23 cellular contexts compared by ENCODE assay signal in the genomic region with DNA sequence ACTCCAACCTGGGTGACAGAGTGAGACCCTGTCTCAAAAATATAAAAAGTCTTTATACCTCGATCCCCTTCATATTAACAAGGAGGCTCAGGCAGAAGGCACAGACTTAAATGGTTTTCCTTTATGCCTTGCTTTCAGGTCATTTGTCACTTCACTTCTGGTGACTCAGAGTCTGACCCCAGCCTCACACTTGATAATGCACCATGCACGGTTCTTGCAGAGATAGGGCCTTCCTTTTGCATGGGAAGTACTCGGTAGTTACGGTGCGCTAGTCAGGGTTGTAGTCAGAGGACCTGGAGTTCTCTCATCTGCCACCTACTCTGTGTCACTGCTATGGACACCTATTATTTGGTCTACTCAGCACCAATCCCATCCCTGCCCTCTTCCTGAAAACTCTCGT.
"Had no signal": no experiment of that assay in that cellular context is flagged by ENCODE, and none has a peak within 500 bp of the region (broad histone marks: within the 10 kb centered on the region; RNA-seq: fewer than 3 reads in every experiment).

No MANE protein-coding gene starts in this region.

- H3K4me3 Mint-ChIP-seq: activated CD8-positive, alpha-beta T cell treated with anti-CD3 and anti-CD28 coated beads, Interleukin-2, amount 10 ng/mL, durations not matched to agents 7 days and 5 days; activated naive CD8-positive, alpha-beta T cell treated with anti-CD3 and anti-CD28 coated beads, Interleukin-2, amount 10 ng/mL, durations not matched to agents 7 days and 5 days; T-helper 17 cell; WTC11 had no signal

- H3K36me3 Mint-ChIP-seq: activated naive CD8-positive, alpha-beta T cell treated with anti-CD3 and anti-CD28 coated beads, Interleukin-2, amount 10 ng/mL, durations not matched to agents 7 days and 5 days; WTC11 had no signal

- H3K4me1 Mint-ChIP-seq: activated naive CD8-positive, alpha-beta T cell treated with anti-CD3 and anti-CD28 coated beads, Interleukin-2, amount 10 ng/mL, durations not matched to agents 7 days and 5 days had no signal

- ATAC-seq: activated CD8-positive, alpha-beta T cell treated with anti-CD3 and anti-CD28 coated beads, Interleukin-2, amount 10 ng/mL, durations not matched to agents 7 days and 5 days; T-helper 17 cell; WTC11 had no signal

- H3K27ac Mint-ChIP-seq: activated CD8-positive, alpha-beta T cell treated with anti-CD3 and anti-CD28 coated beads, Interleukin-2, amount 10 ng/mL, durations not matched to agents 7 days and 5 days; activated naive CD8-positive, alpha-beta T cell treated with anti-CD3 and anti-CD28 coated beads, Interleukin-2, amount 10 ng/mL, durations not matched to agents 7 days and 5 days; T-helper 17 cell; WTC11 had no signal

- DNase-seq: activated CD4-positive, alpha-beta T cell treated with anti-CD3 and anti-CD28 coated beads for 48 hours; activated CD4-positive, alpha-beta T cell treated with anti-CD3 and anti-CD28 coated beads, Interleukin-2, amount 50 U/mL, for 4 hours; activated CD4-positive, CD25-positive, alpha-beta regulatory T cell treated with anti-CD3 and anti-CD28 coated beads, Interleukin-2, amount 50 U/mL, for 72 hours; activated CD8-positive, alpha-beta memory T cell treated with anti-CD3 and anti-CD28 coated beads, Interleukin-2, amount 50 U/mL, for 48 hours; activated CD8-positive, alpha-beta T cell treated with anti-CD3 and anti-CD28 coated beads, Interleukin-2, amount 10 ng/mL, durations not matched to agents 7 days and 5 days; activated naive CD4-positive, alpha-beta T cell treated with anti-CD3 and anti-CD28 coated beads, Interleukin-2, amount 50 U/mL, for 16 hours; activated naive CD8-positive, alpha-beta T cell treated with anti-CD3 and anti-CD28 coated beads, Interleukin-2, amount 10 ng/mL, durations not matched to agents 7 days and 5 days; activated T-cell treated with anti-CD3 and anti-CD28 coated beads, Interleukin-2, amount 50 U/mL, for 1 hour; adrenal gland; anterior cingulate cortex; cerebellar nuclear complex; NCI-H1092; NCI-H1417; NCI-H1694; NCI-H2029; NCI-H526 treated with DMSO at 0.1 percent for 48 hours; NCI-H82; NK-92 treated with Interleukin-12 subunit alpha and Interleukin-12 subunit beta, amount 100 ng/mL, for 24 hours; Peyer's patch; SIG-M5; T-helper 17 cell; T1000 had no signal

- H3K9me3 Mint-ChIP-seq: activated naive CD8-positive, alpha-beta T cell treated with anti-CD3 and anti-CD28 coated beads, Interleukin-2, amount 10 ng/mL, durations not matched to agents 7 days and 5 days; WTC11 had no signal
